Comparison of ENCODE assay signal across 1 cellular context in genomic region chr4:139594591-139595185, GRCh38.
TF ChIP-seq lines count a peak whose summit lies in the region.

No MANE protein-coding gene starts in this region.

TF ChIP-seq in A549, 52 proteins besides CTCF, POLR2A, EP300 and RAD21 (continued from another document):
- TF ChIP-seq MAFK (IDR thresholded peaks at IDR 0.05; ENCODE audit: partially characterized antibody) (no peak), TFCP2L1 (CRISPR knock-in tag; IDR thresholded peaks at IDR 0.05) (no peak)
